ENCODE assay signal across 8 cellular contexts in the genomic region with DNA sequence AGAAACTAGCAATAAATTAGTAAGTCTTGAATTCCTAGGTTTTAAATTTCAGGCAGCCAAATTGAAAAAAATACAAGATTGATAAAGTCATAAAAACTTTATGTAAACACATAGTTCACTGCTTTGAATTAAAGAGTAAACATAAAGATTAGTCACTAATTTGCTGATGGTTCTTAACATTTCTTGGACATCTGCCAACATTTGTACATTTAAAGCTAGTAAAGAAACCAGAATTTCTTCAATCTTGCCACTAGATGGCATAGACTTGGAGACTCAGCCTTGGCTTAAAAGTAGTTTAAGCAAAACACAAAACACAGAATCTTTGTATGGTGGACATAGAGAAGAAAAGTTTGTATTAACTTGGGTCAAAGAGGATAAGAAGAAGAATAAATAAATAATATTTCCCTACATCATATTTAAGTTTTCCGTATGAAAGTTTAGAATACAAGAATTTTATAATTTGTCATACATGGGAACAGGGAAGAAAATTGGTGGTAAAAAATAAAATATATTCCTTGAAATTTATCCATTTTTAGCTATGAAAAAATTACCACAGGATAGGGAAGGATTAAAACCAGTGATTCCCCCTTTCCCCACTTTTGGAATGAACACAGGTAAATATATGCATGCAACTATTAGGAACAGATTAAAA. TPM values are rescaled to one million over a fixed set of nuclear protein-coding genes. Genes with fewer than 3 reads are reported as not detected.
DNase-seq lines count a peak whose midpoint lies in the region; ATAC-seq and TF ChIP-seq lines count a peak whose summit lies in the region.

No MANE protein-coding gene starts in this region.

- no peak overlapping the region for H2AK5ac ChIP-seq in H9 (ENCODE audit: insufficient read length, low read length)

- no peak overlapping the region for H2BK12ac ChIP-seq in H9 (ENCODE audit: insufficient read length, low read depth, low read length)

- no peaks in the 10 kb centered on the region for H3K36me3 ChIP-seq in SU-DHL-6 (ENCODE audit: low read length)

- H3K27me3 ChIP-seq in H9 (ENCODE audit: insufficient read depth, low read length) (no peaks in the 10 kb centered on the region), SU-DHL-6 (ENCODE audit: low read length) (no peaks in the 10 kb centered on the region)

- H4K20me1 ChIP-seq in H9 (ENCODE audit: control insufficient read depth, insufficient read depth, insufficient read length) (no peaks in the 10 kb centered on the region), SU-DHL-6 (ENCODE audit: low read depth, low read length) (no peaks in the 10 kb centered on the region)

- H2BK20ac ChIP-seq in H9 (ENCODE audit: low read depth, low read length, poor library complexity, severe bottlenecking), result no peak overlapping the region

- TF ChIP-seq CTCF in H9 (conservative IDR thresholded peaks at IDR 0.05), result peak; percentile 76
- TF ChIP-seq CTCF in SU-DHL-6 (IDR thresholded peaks at IDR 0.05; ENCODE audit: insufficient read depth, low read length, poor library complexity, severe bottlenecking), result peak; percentile 53
- peak; percentile 74 for TF ChIP-seq CTCF in retinal pigment epithelial cell (conservative IDR thresholded peaks at IDR 0.05; ENCODE audit: low read depth, low read length)

- H3K9ac ChIP-seq in H9 (ENCODE audit: extremely low read depth, insufficient read length, low read length), result no peak overlapping the region
- no peak overlapping the region for H3K9ac ChIP-seq in SU-DHL-6 (ENCODE audit: low read length)

- peaks cover 0 to 3% of the 10 kb centered on the region in 2 experiments; a peak in 2 of 4 replicates for H3K4me1 Mint-ChIP-seq in H9

- H3K4me3 ChIP-seq in SU-DHL-6 (ENCODE audit: insufficient read depth, low read length, poor library complexity, severe bottlenecking), result no peak overlapping the region
- no peak overlapping the region for H3K4me3 ChIP-seq in retinal pigment epithelial cell (ENCODE audit: low read length)

- H3K79me2 ChIP-seq in H9 (ENCODE audit: insufficient read depth, low read length) (no peaks in the 10 kb centered on the region), SU-DHL-6 (ENCODE audit: insufficient read depth, low read length) (no peaks in the 10 kb centered on the region)

- no peaks in the 10 kb centered on the region for H3K4me1 ChIP-seq in H9 (ENCODE audit: insufficient read depth, low read length)

- H3K9me3 ChIP-seq in H9 (ENCODE audit: control insufficient read depth, low read depth, low read length) (no peaks in the 10 kb centered on the region), SU-DHL-6 (ENCODE audit: insufficient read depth, low read length) (no peaks in the 10 kb centered on the region)

- no peak overlapping the region for H3T11ph ChIP-seq in H9 (ENCODE audit: low read length)

- H3K4me2 ChIP-seq in H9 (ENCODE audit: insufficient read depth, insufficient read length, low read length) (no peak overlapping the region), SU-DHL-6 (ENCODE audit: low read depth, low read length, poor library complexity, severe bottlenecking) (no peak overlapping the region)

- H3K23ac ChIP-seq in H9 (ENCODE audit: insufficient read length, low read depth, low read length), result no peak overlapping the region

- H3K36me3 Mint-ChIP-seq in H9 (ENCODE audit: insufficient read depth in 1 of 3, low read depth in 3 of 3), result no peaks in the 10 kb centered on the region

- H4K8ac ChIP-seq in H9 (replicated peaks; ENCODE audit: insufficient read length, low read depth, low read length), result no peak overlapping the region

- DNase-seq in DMS79 treated with DMSO at 0.1 percent for 48 hours (lab: John Stamatoyannopoulos, UW) (peak; percentile 57), H9 (no peak), NCI-H1694 treated with DMSO at 0.1 percent for 48 hours (lab: John Stamatoyannopoulos, UW) (peak; percentile 56), fibroblast of the conjunctiva (ENCODE audit: low read depth) (peak; percentile 57), retinal pigment epithelial cell (ENCODE audit: low read depth) (peak; percentile 51)

- no peaks in the 10 kb centered on the region for H3F3A ChIP-seq in SU-DHL-6 (ENCODE audit: insufficient read depth)

- no peaks in the 10 kb centered on the region for H3K23me2 ChIP-seq in H9 (ENCODE audit: insufficient read length, low read depth, low read length, poor library complexity, severe bottlenecking)

- no peak overlapping the region for H4K5ac ChIP-seq in H9 (ENCODE audit: insufficient read length, low read depth, low read length)

- H3K4ac ChIP-seq in H9 (ENCODE audit: low read depth, low read length), result no peak overlapping the region

- H3K27ac ChIP-seq in H9 (ENCODE audit: insufficient read length, low read depth, low read length) (no peak overlapping the region), SU-DHL-6 (ENCODE audit: low read depth, low read length) (no peak overlapping the region)

- no peak overlapping the region for H3K4me3 Mint-ChIP-seq in H9

- H3K9me2 ChIP-seq in SU-DHL-6 (replicated peaks; ENCODE audit: insufficient read depth, low read length), result no peaks in the 10 kb centered on the region

- no peaks in the 10 kb centered on the region for H3K79me1 ChIP-seq in H9 (ENCODE audit: insufficient read depth, low read depth, low read length, poor library complexity, severe bottlenecking)

- H3K9me3 Mint-ChIP-seq in H9, result no peaks in the 10 kb centered on the region

- no peak overlapping the region for H3K18ac ChIP-seq in H9 (ENCODE audit: insufficient read length, low read depth, low read length)

- H2BK15ac ChIP-seq in H9 (ENCODE audit: low read depth, low read length), result no peak overlapping the region

- H2AFZ ChIP-seq in H9 (ENCODE audit: low read length), result no peak overlapping the region
- no peak overlapping the region for H2AFZ ChIP-seq in SU-DHL-6 (ENCODE audit: low read depth, low read length, severe bottlenecking)

- ATAC-seq in GM21786 (IDR thresholded peaks at IDR 0.05; ENCODE audit: unreplicated experiment) (no peak), GM21723 (IDR thresholded peaks at IDR 0.05; ENCODE audit: unreplicated experiment) (no peak)

- H4K91ac ChIP-seq in H9 (ENCODE audit: insufficient read length, low read depth, low read length), result no peak overlapping the region

- no peak overlapping the region for H3K56ac ChIP-seq in H9 (ENCODE audit: insufficient read length, low read depth, low read length)

- no peak overlapping the region for H3K14ac ChIP-seq in H9 (ENCODE audit: insufficient read depth, low read length)

- H2BK120ac ChIP-seq in H9 (ENCODE audit: low read depth, low read length, poor library complexity, severe bottlenecking), result no peak overlapping the region

- no CpG with 5 or more reads among the region's 1 CpG for WGBS in H9 (ENCODE audit: extremely low coverage, insufficient read length, low lambda C conversion rate)

- no peaks in the 10 kb centered on the region; the same call in 1 of the 2 replicates for H3K27me3 Mint-ChIP-seq in H9 (ENCODE audit: low read depth)

- no peak overlapping the region for H2BK5ac ChIP-seq in H9 (ENCODE audit: insufficient read length, low read length)

- H3K27ac Mint-ChIP-seq in H9, result no peak overlapping the region

RNA-seq across cellular contexts. Expression of a gene that starts 41.7 kb away (rescaled TPM):
- total RNA-seq in H9 (2021), result 25.0 and 31.0 TPM in 2 replicates
